In genomic region chr3:5181479-5182141, GRCh38 we compare ENCODE assay signal across 8 cellular contexts. TPM values are rescaled to one million over a fixed set of nuclear protein-coding genes. Genes with fewer than 3 reads are reported as not detected.
A peak's percentile ranks its signal among the peaks of the same experiment; 100 is the strongest.
DNase-seq lines count a peak whose midpoint lies in the region; ATAC-seq and TF ChIP-seq lines count a peak whose summit lies in the region.

No MANE protein-coding gene starts in this region.

- peak overlapping the region; percentile 99 for H3K4me3 ChIP-seq in DOHH2 (ENCODE audit: low read length)
- H3K4me3 ChIP-seq in Peyer's patch = no peak overlapping the region

- H3F3A ChIP-seq in DOHH2 (ENCODE audit: control insufficient read depth, insufficient read depth) = peaks cover 79% of the 10 kb centered on the region

- DNase-seq in Peyer's patch (peak in 2 of 3 donors; percentile 64 to 68), NCI-H187 treated with DMSO at 0.1 percent for 48 hours (lab: John Stamatoyannopoulos, UW) (no peak), NCI-H1048 (lab: John Stamatoyannopoulos, UW) (no peak), omental fat pad (ENCODE audit: low spot score) (no peak), NCI-H1417 treated with DMSO at 0.1 percent for 48 hours (lab: John Stamatoyannopoulos, UW) (no peak)

- no peaks in the 10 kb centered on the region for H3K9me2 ChIP-seq in DOHH2 (replicated peaks; ENCODE audit: control insufficient read depth, low read length)

- peaks cover 61% of the 10 kb centered on the region for H3K36me3 ChIP-seq in DOHH2 (ENCODE audit: control insufficient read depth, low read length)
- peaks cover 0 to 54% (median 0%) of the 10 kb centered on the region in 3 donors for H3K36me3 ChIP-seq in Peyer's patch

- no peak for TF ChIP-seq CTCF in DOHH2 (IDR thresholded peaks at IDR 0.05; ENCODE audit: low read depth, low read length, poor library complexity, severe bottlenecking)
- TF ChIP-seq CTCF in Peyer's patch (IDR thresholded peaks at IDR 0.05) = no peak
- TF ChIP-seq CTCF in omental fat pad (IDR thresholded peaks at IDR 0.05) = no peak

- H3K79me2 ChIP-seq in DOHH2 (ENCODE audit: control insufficient read depth, low read length) = peaks cover 57% of the 10 kb centered on the region

- H4K20me1 ChIP-seq in DOHH2 (ENCODE audit: control insufficient read depth, insufficient read depth, low read depth, low read length) = no peaks in the 10 kb centered on the region

- ATAC-seq in GM19351 (IDR thresholded peaks at IDR 0.05; ENCODE audit: unreplicated experiment) (peak; percentile 72), HG03025 (IDR thresholded peaks at IDR 0.05; ENCODE audit: low FRiP score, unreplicated experiment) (peak; percentile 64), omental fat pad (ENCODE audit: low FRiP score) (no peak)

- peak overlapping the region; percentile 95 for H3K4me2 ChIP-seq in DOHH2 (ENCODE audit: low read length)

- TF ChIP-seq POLR2A in Peyer's patch (IDR thresholded peaks at IDR 0.05) = no peak

- H3K27ac ChIP-seq in DOHH2 (ENCODE audit: low read depth, low read length) (peak overlapping the region; percentile 100), Peyer's patch (peak overlapping the region in 2 of 4 donors; percentile 42 to 64)

- peaks cover 98% of the 10 kb centered on the region for H3K4me1 ChIP-seq in DOHH2 (ENCODE audit: control insufficient read depth, low read length)
- H3K4me1 ChIP-seq in Peyer's patch = peaks cover 0 to 11% (median 2%) of the 10 kb centered on the region in 4 donors

- H3K9me3 ChIP-seq in DOHH2 (ENCODE audit: control insufficient read depth, insufficient read depth, low read length) (no peaks in the 10 kb centered on the region), Peyer's patch (no peaks in the 10 kb centered on the region)

- H3K27me3 ChIP-seq in DOHH2 (ENCODE audit: control insufficient read depth, low read length) (no peaks in the 10 kb centered on the region), Peyer's patch (no peaks in the 10 kb centered on the region)

RNA-seq across cellular contexts. Expression of gene EDEM1, which starts 5.9 kb away (rescaled TPM):
- 100 to 1,000 TPM in 1 of 4 donors, 10 to 100 TPM in 3; 50.1 to 118 (median 58.8) TPM for total RNA-seq in Peyer's patch
- 10 to 100 TPM; 32.7 to 69.4 (median 49.9) TPM for total RNA-seq in omental fat pad

RNA-seq across cellular contexts. Expression of gene ARL8B, which starts 59.5 kb away (rescaled TPM):
- total RNA-seq in Peyer's patch (10 to 100 TPM; 32.6 to 47.0 (median 36.8) TPM), omental fat pad (10 to 100 TPM; 44.2 to 64.8 (median 49.9) TPM)

Comparison
In these comparisons a context has a peak if more than half of its experiments do, and no peak if none do; other contexts are left out.
1. DNase-seq: peak in Peyer's patch (2 of 3); none in NCI-H187 treated with DMSO at 0.1 percent for 48 hours (single experiment), NCI-H1048 (single experiment), omental fat pad (single experiment) and NCI-H1417 treated with DMSO at 0.1 percent for 48 hours (single experiment).